8 cellular contexts compared by ENCODE assay signal in the genomic region with DNA sequence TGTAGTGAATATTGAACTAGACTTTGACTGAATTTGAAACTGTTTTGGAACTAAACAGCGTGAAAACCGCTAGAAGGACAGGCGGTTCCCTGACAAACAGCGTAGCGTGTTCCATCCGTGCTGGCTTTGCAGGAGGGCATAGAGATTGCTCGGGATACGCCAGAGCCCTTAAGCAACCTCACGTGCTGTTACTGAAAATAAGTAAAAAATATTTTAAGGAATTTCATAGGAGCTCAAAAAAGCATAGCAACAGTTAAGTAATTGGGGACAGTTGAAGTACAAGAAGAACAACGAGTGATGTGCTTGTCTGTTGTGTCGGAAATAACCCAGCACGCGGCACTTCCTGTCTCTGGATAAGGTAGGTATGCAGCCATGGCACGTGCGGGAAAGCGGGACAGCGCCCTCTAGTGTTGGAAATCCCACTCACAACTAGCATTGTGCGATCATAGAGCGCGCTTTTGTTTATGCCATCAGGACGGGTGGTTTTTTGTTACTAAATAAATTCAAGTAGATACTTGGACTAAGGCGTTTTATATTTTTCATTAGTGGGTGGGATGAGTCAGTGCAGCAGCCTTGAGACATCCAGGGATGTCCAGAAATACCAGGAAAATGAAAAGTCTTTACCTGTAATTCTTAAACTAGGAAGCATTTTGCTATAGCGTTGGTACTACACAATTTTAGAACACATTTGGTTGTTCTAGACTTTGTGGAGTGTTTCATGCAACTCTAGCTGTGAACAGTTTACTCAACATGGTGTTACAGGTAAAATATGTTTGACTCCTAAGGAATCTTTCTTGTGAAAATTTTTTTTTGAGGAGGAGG. TPM values are rescaled to one million over a fixed set of nuclear protein-coding genes. Genes with fewer than 3 reads are reported as not detected.
DNase-seq lines count a peak whose midpoint lies in the region; ATAC-seq lines count a peak whose summit lies in the region.

No MANE protein-coding gene starts in this region.

- peaks cover 47% of the 10 kb centered on the region for H3K4me1 Mint-ChIP-seq in activated CD4-positive, alpha-beta T cell treated with anti-CD3 and anti-CD28 coated beads, Interleukin-2, amount 10 ng/mL, durations not matched to agents 7 days and 5 days

- CTCF ChIA-PET in activated CD4-positive, alpha-beta T cell treated with anti-CD3 and anti-CD28 coated beads, Interleukin-2, amount 10 ng/mL, durations not matched to agents 7 days and 5 days (lab: Charles Lee): interaction anchor here (0.7 to 1.4 kb wide), 6 partner anchors 9 to 243 kb away, joined by 3 to 5 read pairs (median 3); no protein-coding TSS in a partner anchor

- H3K4me3 Mint-ChIP-seq in activated CD4-positive, alpha-beta T cell treated with anti-CD3 and anti-CD28 coated beads, Interleukin-2, amount 10 ng/mL, durations not matched to agents 7 days and 5 days: no peak overlapping the region

- ATAC-seq in GM18868 (IDR thresholded peaks at IDR 0.05; ENCODE audit: unreplicated experiment) (peak; percentile 84), HG03139 (IDR thresholded peaks at IDR 0.05; ENCODE audit: unreplicated experiment) (peak; percentile 82)

- H3K9me3 Mint-ChIP-seq in activated CD4-positive, alpha-beta T cell treated with anti-CD3 and anti-CD28 coated beads, Interleukin-2, amount 10 ng/mL, durations not matched to agents 7 days and 5 days: no peaks in the 10 kb centered on the region

- H3K27ac Mint-ChIP-seq in activated CD4-positive, alpha-beta T cell treated with anti-CD3 and anti-CD28 coated beads, Interleukin-2, amount 10 ng/mL, durations not matched to agents 7 days and 5 days: peak overlapping the region; percentile 55

- H3K27me3 Mint-ChIP-seq in activated CD4-positive, alpha-beta T cell treated with anti-CD3 and anti-CD28 coated beads, Interleukin-2, amount 10 ng/mL, durations not matched to agents 7 days and 5 days: no peaks in the 10 kb centered on the region

- H3K36me3 Mint-ChIP-seq in activated CD4-positive, alpha-beta T cell treated with anti-CD3 and anti-CD28 coated beads, Interleukin-2, amount 10 ng/mL, durations not matched to agents 7 days and 5 days (ENCODE audit: low read depth): peaks cover 40% of the 10 kb centered on the region

- POLR2A ChIA-PET in activated CD4-positive, alpha-beta T cell treated with anti-CD3 and anti-CD28 coated beads, Interleukin-2, amount 10 ng/mL, durations not matched to agents 7 days and 5 days (lab: Charles Lee): no interaction called here

- peak; percentile 77 for DNase-seq in AG20443 (ENCODE audit: low spot score)
- DNase-seq in NCI-H510A (lab: John Stamatoyannopoulos, UW): peak; percentile 76
- DNase-seq in activated CD4-positive, alpha-beta T cell treated with anti-CD3 and anti-CD28 coated beads, Interleukin-2, amount 10 ng/mL, durations not matched to agents 7 days and 5 days: peak; percentile 92
- peak; percentile 95 for DNase-seq in dermis blood vessel endothelial cell
- DNase-seq in lung microvascular endothelial cell (ENCODE audit: low read depth in 2 of 2): peak; percentile 90 to 96
- DNase-seq in stimulated activated CD8-positive, alpha-beta memory T cell treated with anti-CD3 and anti-CD28 coated beads, Interleukin-15, amount 100 ng/mL, for 1 hour (ENCODE audit: low read depth): peak; percentile 82

RNA-seq across cellular contexts. Expression of a gene that starts 50.4 kb away (rescaled TPM):
- 10 to 100 TPM; 67.8 to 68.9 TPM for total RNA-seq in activated CD4-positive, alpha-beta T cell treated with anti-CD3 and anti-CD28 coated beads, Interleukin-2, amount 10 ng/mL, durations not matched to agents 7 days and 5 days
- total RNA-seq in dermis blood vessel endothelial cell (119 and 155 TPM in 2 replicates), lung microvascular endothelial cell (87.4 and 100 TPM in 2 replicates)

Comparison
In these comparisons a context has a peak if more than half of its experiments do, and no peak if none do; other contexts are left out.
1. Peak in every context shown above with its lines: DNase-seq and ATAC-seq.